ENCODE assay signal across 8 cellular contexts in genomic region chr10:117217196-117217761, GRCh38. TPM values are rescaled to one million over a fixed set of nuclear protein-coding genes. Genes with fewer than 3 reads are reported as not detected.
A peak's percentile ranks its signal among the peaks of the same experiment; 100 is the strongest.
DNase-seq lines count a peak whose midpoint lies in the region; ATAC-seq and TF ChIP-seq lines count a peak whose summit lies in the region.

No MANE protein-coding gene starts in this region.

- H3K4me3 ChIP-seq in fibroblast of mammary gland (ENCODE audit: control insufficient read depth, low read depth, low read length), result peak overlapping the region; percentile 48

- peaks cover 5% of the 10 kb centered on the region for H3K4me1 Mint-ChIP-seq in activated B cell treated with CpG ODN at 0.5 μM for 24 hours

- H3K27ac Mint-ChIP-seq in activated B cell treated with CpG ODN at 0.5 μM for 24 hours, result no peak overlapping the region

- DNase-seq in Right ventricle myocardium superior (no peak), Right ventricle myocardium inferior (ENCODE audit: missing footprints) (no peak), activated B cell treated with CpG ODN at 0.5 μM for 24 hours (no peak), fibroblast of mammary gland (ENCODE audit: low read depth) (no peak), posterior vena cava (ENCODE audit: low spot score) (peak; percentile 76), ureter (ENCODE audit: low spot score) (no peak)

- H3K9me3 Mint-ChIP-seq in activated B cell treated with CpG ODN at 0.5 μM for 24 hours, result peaks cover 4% of the 10 kb centered on the region

- intact Hi-C loops in Right ventricle myocardium superior (cut with DNase I), result loop anchor here (10.0 kb wide), 1 partner anchor 108 kb away; no protein-coding TSS in a partner anchor
- intact Hi-C loops in Right ventricle myocardium inferior (cut with DNase I), result loop anchor here (5.0 to 10.0 kb wide), 5 partner anchors 100 to 1238 kb away; partner anchors contain the start of gene PDZD8
- intact Hi-C loops in activated B cell treated with CpG ODN at 0.5 μM for 24 hours (cut with micrococcal nuclease), result no loop called here
- intact Hi-C loops in posterior vena cava (cut with DNase I), result no loop called here

- no peaks in the 10 kb centered on the region for H3K36me3 Mint-ChIP-seq in activated B cell treated with CpG ODN at 0.5 μM for 24 hours (ENCODE audit: low read depth)

- TF ChIP-seq CTCF in activated B cell treated with CpG ODN at 0.5 μM for 24 hours (IDR thresholded peaks at IDR 0.05), result no peak
- no peak for TF ChIP-seq CTCF in fibroblast of mammary gland (conservative IDR thresholded peaks at IDR 0.05; ENCODE audit: control insufficient read depth, insufficient read depth, low read depth, low read length)

- ATAC-seq in Right ventricle myocardium superior (ENCODE audit: poor library complexity) (peak; percentile 54), Right ventricle myocardium inferior (no peak), HG03066 (IDR thresholded peaks at IDR 0.05; ENCODE audit: low read depth, unreplicated experiment) (peak; percentile 57), activated B cell treated with CpG ODN at 0.5 μM for 24 hours (ENCODE audit: low read depth) (peak; percentile 23), HG02970 (IDR thresholded peaks at IDR 0.05; ENCODE audit: low FRiP score, unreplicated experiment) (no peak)

- H3K4me3 Mint-ChIP-seq in activated B cell treated with CpG ODN at 0.5 μM for 24 hours, result peak overlapping the region; percentile 66

- H3K27me3 Mint-ChIP-seq in activated B cell treated with CpG ODN at 0.5 μM for 24 hours, result peaks cover 23% of the 10 kb centered on the region

- CTCF ChIA-PET in activated B cell treated with CpG ODN at 0.5 μM for 24 hours (lab: Charles Lee), result interaction anchor here (0.9 to 4.0 kb wide), 19 partner anchors 9 to 1026 kb away, joined by 3 to 91 read pairs (median 4); no protein-coding TSS in a partner anchor

- POLR2A ChIA-PET in activated B cell treated with CpG ODN at 0.5 μM for 24 hours (lab: Charles Lee), result no interaction called here

RNA-seq across cellular contexts. Expression of gene KCNK18, which starts 20.0 kb away (rescaled TPM):
- total RNA-seq in Right ventricle myocardium superior (not detected), Right ventricle myocardium inferior (not detected), activated B cell treated with CpG ODN at 0.5 μM for 24 hours (not detected in 2 replicates), posterior vena cava (not detected), ureter (not detected)

RNA-seq across cellular contexts. Expression of gene SLC18A2, which starts 23.6 kb away (rescaled TPM):
- total RNA-seq in Right ventricle myocardium superior (0.22 TPM), Right ventricle myocardium inferior (0.16 TPM), activated B cell treated with CpG ODN at 0.5 μM for 24 hours (not detected in 2 replicates), posterior vena cava (1 to 10 TPM in 1 of 2 donors, under 1 TPM in 1; 0.81 to 2.7 TPM), ureter (2.1 TPM)

Comparison
In these comparisons a context has a peak if more than half of its experiments do, and no peak if none do; other contexts are left out.
1. ATAC-seq: peak in Right ventricle myocardium superior (single experiment), HG03066 (single experiment) and activated B cell treated with CpG ODN at 0.5 μM for 24 hours (single experiment); none in Right ventricle myocardium inferior (single experiment) and HG02970 (single experiment).
2. intact Hi-C loops: an anchor here in Right ventricle myocardium superior (10.0 kb wide) and Right ventricle myocardium inferior (5.0 to 10.0 kb wide); none called in activated B cell treated with CpG ODN at 0.5 μM for 24 hours and posterior vena cava.